ENCODE assay signal across 32 cellular contexts in the genomic region with DNA sequence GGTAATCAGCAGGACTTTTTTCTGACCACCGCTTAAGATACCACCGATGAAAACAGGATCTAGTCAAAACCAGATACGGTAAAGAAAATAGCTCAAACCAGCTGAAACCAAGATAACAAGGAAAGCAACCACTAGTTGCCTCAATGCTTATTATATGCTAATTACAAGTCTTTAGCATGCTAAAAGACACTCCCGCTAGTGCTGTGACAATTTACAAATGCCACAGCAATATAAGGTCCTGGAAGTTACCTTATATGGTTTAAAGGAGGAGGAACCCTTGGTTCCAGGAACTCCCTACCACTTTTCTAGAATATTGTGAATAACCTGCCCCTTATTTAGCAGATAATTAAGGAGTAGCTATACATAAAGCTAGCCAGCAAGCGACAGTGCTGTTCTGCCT.
"Had no signal": no experiment of that assay in that cellular context is flagged by ENCODE, and none has a peak within 500 bp of the region (broad histone marks: within the 10 kb centered on the region; RNA-seq: fewer than 3 reads in every experiment).

No MANE protein-coding gene starts in this region.

- H3K4me3 Mint-ChIP-seq: activated CD4-positive, alpha-beta memory T cell treated with anti-CD3 and anti-CD28 coated beads, Interleukin-2, amount 10 ng/mL, durations not matched to agents 7 days and 5 days; activated CD4-positive, alpha-beta T cell treated with anti-CD3 and anti-CD28 coated beads, Interleukin-2, amount 10 ng/mL, durations not matched to agents 7 days and 5 days; activated naive CD4-positive, alpha-beta T cell treated with anti-CD3 and anti-CD28 coated beads, Interleukin-2, amount 10 ng/mL, durations not matched to agents 7 days and 5 days; activated naive CD8-positive, alpha-beta T cell treated with anti-CD3 and anti-CD28 coated beads, Interleukin-2, amount 10 ng/mL, durations not matched to agents 7 days and 5 days; activated T-cell treated with anti-CD3 and anti-CD28 coated beads, Interleukin-2, amount 50 U/mL, for 24 hours; activated T-cell treated with anti-CD3 and anti-CD28 coated beads, Interleukin-2, amount 50 U/mL, for 72 hours; brain; endodermal cell; T-helper 17 cell; T-helper 2 cell treated with Interferon-gamma antibody and Interleukin-4, amounts not matched to agents 5 μg/mL and 100 μg/mL, for 36 hours had no signal

- H3K9me3 Mint-ChIP-seq: activated CD4-positive, alpha-beta T cell treated with anti-CD3 and anti-CD28 coated beads, Interleukin-2, amount 10 ng/mL, durations not matched to agents 7 days and 5 days; activated naive CD8-positive, alpha-beta T cell treated with anti-CD3 and anti-CD28 coated beads, Interleukin-2, amount 10 ng/mL, durations not matched to agents 7 days and 5 days had no signal

- DNase-seq: activated CD4-positive, alpha-beta memory T cell treated with anti-CD3 and anti-CD28 coated beads, Interleukin-2, amount 10 ng/mL, durations not matched to agents 7 days and 5 days; activated CD4-positive, alpha-beta T cell treated with anti-CD3 and anti-CD28 coated beads for 1 hour; activated CD4-positive, alpha-beta T cell treated with anti-CD3 and anti-CD28 coated beads for 4 hours; activated CD4-positive, alpha-beta T cell treated with anti-CD3 and anti-CD28 coated beads, Interleukin-2, amount 10 ng/mL, durations not matched to agents 7 days and 5 days; activated CD4-positive, alpha-beta T cell treated with anti-CD3 and anti-CD28 coated beads, Interleukin-2, amount 50 U/mL, for 4 hours; activated CD8-positive, alpha-beta memory T cell treated with anti-CD3 and anti-CD28 coated beads, Interleukin-2, amount 50 U/mL, for 48 hours; activated gamma-delta T cell; activated naive CD4-positive, alpha-beta T cell; activated naive CD4-positive, alpha-beta T cell treated with anti-CD3 and anti-CD28 coated beads, Interleukin-2, amount 10 ng/mL, durations not matched to agents 7 days and 5 days; activated naive CD8-positive, alpha-beta T cell treated with anti-CD3 and anti-CD28 coated beads, Interleukin-2, amount 10 ng/mL, durations not matched to agents 7 days and 5 days; activated T-cell treated with anti-CD3 and anti-CD28 coated beads for 4 hours; activated T-cell treated with anti-CD3 and anti-CD28 coated beads, Interleukin-2, amount 50 U/mL, for 24 hours; activated T-cell treated with anti-CD3 and anti-CD28 coated beads, Interleukin-2, amount 50 U/mL, for 72 hours; central memory CD4-positive, alpha-beta T cell; cerebellar nuclear complex; colonic mucosa; dorsolateral prefrontal cortex; effector memory CD4-positive, alpha-beta T cell; endodermal cell; foreskin fibroblast; head of caudate nucleus; T-helper 1 cell; T-helper 17 cell; T1000; WERI-Rb-1 had no signal

- H3K4me3 ChIP-seq: ascending aorta, breast epithelium, cardiac muscle cell, colonic mucosa, dorsolateral prefrontal cortex had no signal

- ATAC-seq: activated naive CD4-positive, alpha-beta T cell treated with anti-CD3 and anti-CD28 coated beads, Interleukin-2, amount 50 U/mL, for 72 hours; activated T-cell treated with anti-CD3 and anti-CD28 coated beads, Interleukin-2, amount 50 U/mL, for 72 hours; esophagus mucosa; T-helper 17 cell had no signal

- H3K27ac Mint-ChIP-seq: activated CD4-positive, alpha-beta memory T cell treated with anti-CD3 and anti-CD28 coated beads, Interleukin-2, amount 10 ng/mL, durations not matched to agents 7 days and 5 days; activated CD4-positive, alpha-beta T cell treated with anti-CD3 and anti-CD28 coated beads, Interleukin-2, amount 10 ng/mL, durations not matched to agents 7 days and 5 days; activated naive CD4-positive, alpha-beta T cell treated with anti-CD3 and anti-CD28 coated beads, Interleukin-2, amount 10 ng/mL, durations not matched to agents 7 days and 5 days; activated naive CD4-positive, alpha-beta T cell treated with anti-CD3 and anti-CD28 coated beads, Interleukin-2, amount 50 U/mL, for 72 hours; activated naive CD8-positive, alpha-beta T cell treated with anti-CD3 and anti-CD28 coated beads, Interleukin-2, amount 10 ng/mL, durations not matched to agents 7 days and 5 days; activated T-cell treated with anti-CD3 and anti-CD28 coated beads, Interleukin-2, amount 50 U/mL, for 24 hours; activated T-cell treated with anti-CD3 and anti-CD28 coated beads, Interleukin-2, amount 50 U/mL, for 72 hours; brain; endodermal cell; T-helper 17 cell; T-helper 2 cell treated with Interferon-gamma antibody and Interleukin-4, amounts not matched to agents 5 μg/mL and 100 μg/mL, for 36 hours had no signal

- H3K27me3 Mint-ChIP-seq: activated CD4-positive, alpha-beta memory T cell treated with anti-CD3 and anti-CD28 coated beads, Interleukin-2, amount 10 ng/mL, durations not matched to agents 7 days and 5 days; activated CD4-positive, alpha-beta T cell treated with anti-CD3 and anti-CD28 coated beads, Interleukin-2, amount 10 ng/mL, durations not matched to agents 7 days and 5 days; activated naive CD4-positive, alpha-beta T cell treated with anti-CD3 and anti-CD28 coated beads, Interleukin-2, amount 10 ng/mL, durations not matched to agents 7 days and 5 days; activated naive CD8-positive, alpha-beta T cell treated with anti-CD3 and anti-CD28 coated beads, Interleukin-2, amount 10 ng/mL, durations not matched to agents 7 days and 5 days; activated T-cell treated with anti-CD3 and anti-CD28 coated beads, Interleukin-2, amount 50 U/mL, for 24 hours; brain; T-helper 17 cell had no signal

- H3K36me3 Mint-ChIP-seq: activated naive CD4-positive, alpha-beta T cell treated with anti-CD3 and anti-CD28 coated beads, Interleukin-2, amount 10 ng/mL, durations not matched to agents 7 days and 5 days; activated naive CD4-positive, alpha-beta T cell treated with anti-CD3 and anti-CD28 coated beads, Interleukin-2, amount 50 U/mL, for 72 hours; activated naive CD8-positive, alpha-beta T cell treated with anti-CD3 and anti-CD28 coated beads, Interleukin-2, amount 10 ng/mL, durations not matched to agents 7 days and 5 days; brain had no signal

- H3K4me1 Mint-ChIP-seq: activated CD4-positive, alpha-beta memory T cell treated with anti-CD3 and anti-CD28 coated beads, Interleukin-2, amount 10 ng/mL, durations not matched to agents 7 days and 5 days; activated CD4-positive, alpha-beta T cell treated with anti-CD3 and anti-CD28 coated beads, Interleukin-2, amount 10 ng/mL, durations not matched to agents 7 days and 5 days; activated naive CD4-positive, alpha-beta T cell treated with anti-CD3 and anti-CD28 coated beads, Interleukin-2, amount 10 ng/mL, durations not matched to agents 7 days and 5 days; activated naive CD8-positive, alpha-beta T cell treated with anti-CD3 and anti-CD28 coated beads, Interleukin-2, amount 10 ng/mL, durations not matched to agents 7 days and 5 days; brain; endodermal cell; T-helper 17 cell had no signal

- H3K36me3 ChIP-seq: ascending aorta, breast epithelium, cardiac muscle cell, colonic mucosa, WERI-Rb-1 had no signal

- H3K4me1 ChIP-seq: ascending aorta, breast epithelium, colonic mucosa had no signal

- H3K27ac ChIP-seq: ascending aorta, breast epithelium, cardiac muscle cell, colonic mucosa, dorsolateral prefrontal cortex, WERI-Rb-1 had no signal

- H3K27me3 ChIP-seq: ascending aorta, breast epithelium, cardiac muscle cell, colonic mucosa, dorsolateral prefrontal cortex had no signal

- H3K9me3 ChIP-seq: ascending aorta, breast epithelium, colonic mucosa had no signal
